Comparison of ENCODE assay signal across 17 cellular contexts in genomic region chr5:180099733-180100611, GRCh38.
"Had no signal": no experiment of that assay in that cellular context is flagged by ENCODE, and none has a peak within 500 bp of the region (broad histone marks: within the 10 kb centered on the region; RNA-seq: fewer than 3 reads in every experiment).

No MANE protein-coding gene starts in this region.

- ATAC-seq: gastroesophageal sphincter; left colon; naive thymus-derived CD8-positive, alpha-beta T cell had no signal

- H3K4me1 Mint-ChIP-seq: activated naive CD8-positive, alpha-beta T cell treated with anti-CD3 and anti-CD28 coated beads for 36 hours had no signal

- H3K4me1 ChIP-seq: gastroesophageal sphincter, heart right ventricle, right atrium auricular region, thyroid gland, vagina had no signal

- H3K36me3 Mint-ChIP-seq: activated naive CD8-positive, alpha-beta T cell treated with anti-CD3 and anti-CD28 coated beads for 36 hours; naive thymus-derived CD8-positive, alpha-beta T cell had no signal

- H3K36me3 ChIP-seq: brain microvascular endothelial cell, gastroesophageal sphincter, heart right ventricle, right atrium auricular region, thyroid gland, vagina had no signal

- H3K27ac Mint-ChIP-seq: activated naive CD8-positive, alpha-beta T cell treated with anti-CD3 and anti-CD28 coated beads for 36 hours; naive thymus-derived CD8-positive, alpha-beta T cell; progenitor cell of endocrine pancreas had no signal

- H3K9me3 ChIP-seq: gastroesophageal sphincter, right atrium auricular region, thyroid gland, vagina had no signal

- DNase-seq: activated CD4-positive, alpha-beta T cell treated with anti-CD3 and anti-CD28 coated beads, Interleukin-2, amount 50 U/mL, for 48 hours; activated gamma-delta T cell; activated naive CD8-positive, alpha-beta T cell treated with anti-CD3 and anti-CD28 coated beads for 36 hours; brain microvascular endothelial cell; cerebellar nuclear complex; heart right ventricle; left colon; nucleus accumbens; small intestine; T-helper 9 cell; thyroid gland had no signal

- H3K27me3 ChIP-seq: brain microvascular endothelial cell, right atrium auricular region, thyroid gland, vagina had no signal

- H3K9me3 Mint-ChIP-seq: activated naive CD8-positive, alpha-beta T cell treated with anti-CD3 and anti-CD28 coated beads for 36 hours; naive thymus-derived CD8-positive, alpha-beta T cell had no signal

- H3K4me3 Mint-ChIP-seq: activated naive CD8-positive, alpha-beta T cell treated with anti-CD3 and anti-CD28 coated beads for 36 hours; naive thymus-derived CD8-positive, alpha-beta T cell had no signal

- H3K27ac ChIP-seq: brain microvascular endothelial cell, gastroesophageal sphincter, heart right ventricle, right atrium auricular region, SK-N-MC, thyroid gland, vagina had no signal

- H3K4me3 ChIP-seq: gastroesophageal sphincter, heart right ventricle, right atrium auricular region, SK-N-MC, thyroid gland, vagina had no signal
